Comparison of ENCODE assay signal across 22 cellular contexts in genomic region chr5:59648038-59648831, GRCh38.
"Had no signal": no experiment of that assay in that cellular context is flagged by ENCODE, and none has a peak within 500 bp of the region (broad histone marks: within the 10 kb centered on the region; RNA-seq: fewer than 3 reads in every experiment).

No MANE protein-coding gene starts in this region.

- H3K36me3 ChIP-seq: gastrocnemius medialis, left ventricle myocardium inferior, ovary, right lobe of liver, spleen had no signal

- H3K4me1 ChIP-seq: right lobe of liver had no signal

- H3K27ac Mint-ChIP-seq: activated naive CD8-positive, alpha-beta T cell treated with anti-CD3 and anti-CD28 coated beads for 36 hours; naive thymus-derived CD4-positive, alpha-beta T cell; stimulated activated memory B cell treated with anti-CD40 and anti-IgM and Interleukin-4, amounts not matched to agents 10 μg/mL and 1 μg/mL and 100 μg/mL, for 72 hours had no signal

- H3K9me3 Mint-ChIP-seq: activated naive CD8-positive, alpha-beta T cell treated with anti-CD3 and anti-CD28 coated beads for 36 hours; naive thymus-derived CD4-positive, alpha-beta T cell; stimulated activated memory B cell treated with anti-CD40 and anti-IgM and Interleukin-4, amounts not matched to agents 10 μg/mL and 1 μg/mL and 100 μg/mL, for 72 hours had no signal

- H3K27me3 ChIP-seq: body of pancreas, gastrocnemius medialis, ovary, right lobe of liver, spleen had no signal

- H3K36me3 Mint-ChIP-seq: activated naive CD8-positive, alpha-beta T cell treated with anti-CD3 and anti-CD28 coated beads for 36 hours; naive thymus-derived CD4-positive, alpha-beta T cell; stimulated activated memory B cell treated with anti-CD40 and anti-IgM and Interleukin-4, amounts not matched to agents 10 μg/mL and 1 μg/mL and 100 μg/mL, for 72 hours had no signal

- H3K4me3 ChIP-seq: body of pancreas, coronary artery, gastrocnemius medialis, left ventricle myocardium inferior, mucosa of descending colon, ovary, right lobe of liver, spleen had no signal

- H3K9me3 ChIP-seq: body of pancreas, gastrocnemius medialis, left ventricle myocardium inferior, mucosa of descending colon, ovary, right lobe of liver, spleen had no signal

- H3K27me3 Mint-ChIP-seq: activated naive CD8-positive, alpha-beta T cell treated with anti-CD3 and anti-CD28 coated beads for 36 hours; stimulated activated memory B cell treated with anti-CD40 and anti-IgM and Interleukin-4, amounts not matched to agents 10 μg/mL and 1 μg/mL and 100 μg/mL, for 72 hours had no signal

- ATAC-seq: body of pancreas; gastrocnemius medialis; naive thymus-derived CD4-positive, alpha-beta T cell; stimulated activated memory B cell treated with anti-CD40 and anti-IgM and Interleukin-4, amounts not matched to agents 10 μg/mL and 1 μg/mL and 100 μg/mL, for 72 hours had no signal

- H3K4me3 Mint-ChIP-seq: activated naive CD8-positive, alpha-beta T cell treated with anti-CD3 and anti-CD28 coated beads for 36 hours; naive thymus-derived CD4-positive, alpha-beta T cell; stimulated activated memory B cell treated with anti-CD40 and anti-IgM and Interleukin-4, amounts not matched to agents 10 μg/mL and 1 μg/mL and 100 μg/mL, for 72 hours had no signal

- H3K27ac ChIP-seq: body of pancreas, coronary artery, gastrocnemius medialis, left ventricle myocardium inferior, ovary, right lobe of liver, spleen had no signal

- DNase-seq: activated CD4-positive, alpha-beta T cell treated with anti-CD3 and anti-CD28 coated beads, Interleukin-2, amount 50 U/mL, for 4 hours; activated naive CD4-positive, alpha-beta T cell; activated naive CD8-positive, alpha-beta T cell treated with anti-CD3 and anti-CD28 coated beads for 36 hours; activated T-cell treated with anti-CD3 and anti-CD28 coated beads for 4 hours; amygdala; central memory CD4-positive, alpha-beta T cell; gastrocnemius medialis; head of caudate nucleus; kidney glomerular epithelial cell; left ventricle myocardium inferior; mammary epithelial cell; naive thymus-derived CD4-positive, alpha-beta T cell; ovary; right lobe of liver; spleen; stimulated activated CD4-positive, alpha-beta T cell treated with anti-CD3 and anti-CD28 coated beads, Interleukin-4, amount 100 ng/mL, for 4 hours; SW 1271; T-helper 2 cell had no signal
